Comparison of ENCODE assay signal across 1 cellular context in genomic region chr4:25889626-25890025, GRCh38.
TF ChIP-seq lines count a peak whose summit lies in the region.

No MANE protein-coding gene starts in this region.

TF ChIP-seq in K562, 482 proteins besides CTCF, POLR2A, EP300 and RAD21 (continued from another document):
- peak; percentile 16; the same call in 1 of the 2 replicates for TF ChIP-seq TAL1 (IDR thresholded peaks at IDR 0.05)
- TF ChIP-seq TCF3 (CRISPR knock-in tag; IDR thresholded peaks at IDR 0.05), result peak; percentile 27; the same call in 1 of the 2 replicates
- peak; percentile 45 for TF ChIP-seq TEAD4 (IDR thresholded peaks at IDR 0.05; ENCODE audit: low read length)
- TF ChIP-seq TEAD4 (CRISPR knock-in tag; IDR thresholded peaks at IDR 0.05; ENCODE audit: borderline replicate concordance), result no peak
- peak; percentile 49; the same call in 1 of the 2 replicates for TF ChIP-seq BCOR (IDR thresholded peaks at IDR 0.05)
- peak; percentile 11; the same call in 1 of the 2 replicates for TF ChIP-seq NFE2 (IDR thresholded peaks at IDR 0.05; ENCODE audit: low read depth)
- no peak for TF ChIP-seq RBM15 (IDR thresholded peaks at IDR 0.05; ENCODE audit: insufficient read depth, low read length)
- TF ChIP-seq MAFG (tag; conservative IDR thresholded peaks at IDR 0.05), result peak; percentile 34; the same call in 1 of the 2 replicates
- TF ChIP-seq, protein P1, sequence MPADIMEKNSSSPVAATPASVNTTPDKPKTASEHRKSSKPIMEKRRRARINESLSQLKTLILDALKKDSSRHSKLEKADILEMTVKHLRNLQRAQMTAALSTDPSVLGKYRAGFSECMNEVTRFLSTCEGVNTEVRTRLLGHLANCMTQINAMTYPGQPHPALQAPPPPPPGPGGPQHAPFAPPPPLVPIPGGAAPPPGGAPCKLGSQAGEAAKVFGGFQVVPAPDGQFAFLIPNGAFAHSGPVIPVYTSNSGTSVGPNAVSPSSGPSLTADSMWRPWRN (IDR thresholded peaks at IDR 0.05; ENCODE audit: low read depth), result peak; percentile 78
- TF ChIP-seq TAF9B (IDR thresholded peaks at IDR 0.05; ENCODE audit: partially characterized antibody), result no peak
- no peak for TF ChIP-seq NEUROD1 (IDR thresholded peaks at IDR 0.05; ENCODE audit: borderline replicate concordance, low read depth, low read length, partially characterized antibody)
- TF ChIP-seq CBFA2T3 (IDR thresholded peaks at IDR 0.05), result peak; percentile 42
- no peak for TF ChIP-seq GATA2 (CRISPR knock-in tag; IDR thresholded peaks at IDR 0.05)
- TF ChIP-seq, protein P2, sequence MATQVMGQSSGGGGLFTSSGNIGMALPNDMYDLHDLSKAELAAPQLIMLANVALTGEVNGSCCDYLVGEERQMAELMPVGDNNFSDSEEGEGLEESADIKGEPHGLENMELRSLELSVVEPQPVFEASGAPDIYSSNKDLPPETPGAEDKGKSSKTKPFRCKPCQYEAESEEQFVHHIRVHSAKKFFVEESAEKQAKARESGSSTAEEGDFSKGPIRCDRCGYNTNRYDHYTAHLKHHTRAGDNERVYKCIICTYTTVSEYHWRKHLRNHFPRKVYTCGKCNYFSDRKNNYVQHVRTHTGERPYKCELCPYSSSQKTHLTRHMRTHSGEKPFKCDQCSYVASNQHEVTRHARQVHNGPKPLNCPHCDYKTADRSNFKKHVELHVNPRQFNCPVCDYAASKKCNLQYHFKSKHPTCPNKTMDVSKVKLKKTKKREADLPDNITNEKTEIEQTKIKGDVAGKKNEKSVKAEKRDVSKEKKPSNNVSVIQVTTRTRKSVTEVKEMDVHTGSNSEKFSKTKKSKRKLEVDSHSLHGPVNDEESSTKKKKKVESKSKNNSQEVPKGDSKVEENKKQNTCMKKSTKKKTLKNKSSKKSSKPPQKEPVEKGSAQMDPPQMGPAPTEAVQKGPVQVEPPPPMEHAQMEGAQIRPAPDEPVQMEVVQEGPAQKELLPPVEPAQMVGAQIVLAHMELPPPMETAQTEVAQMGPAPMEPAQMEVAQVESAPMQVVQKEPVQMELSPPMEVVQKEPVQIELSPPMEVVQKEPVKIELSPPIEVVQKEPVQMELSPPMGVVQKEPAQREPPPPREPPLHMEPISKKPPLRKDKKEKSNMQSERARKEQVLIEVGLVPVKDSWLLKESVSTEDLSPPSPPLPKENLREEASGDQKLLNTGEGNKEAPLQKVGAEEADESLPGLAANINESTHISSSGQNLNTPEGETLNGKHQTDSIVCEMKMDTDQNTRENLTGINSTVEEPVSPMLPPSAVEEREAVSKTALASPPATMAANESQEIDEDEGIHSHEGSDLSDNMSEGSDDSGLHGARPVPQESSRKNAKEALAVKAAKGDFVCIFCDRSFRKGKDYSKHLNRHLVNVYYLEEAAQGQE (CRISPR knock-in tag; IDR thresholded peaks at IDR 0.05; ENCODE audit: low read depth), result no peak
- TF ChIP-seq KDM1A (IDR thresholded peaks at IDR 0.05), result peak; percentile 44 to 48; a peak in 2 of 4 replicates
- no peak for TF ChIP-seq HMGN3 (IDR thresholded peaks at IDR 0.05; ENCODE audit: borderline replicate concordance, extremely low read depth, insufficient read length, low read depth, low read length)
- peak in 1 of 2 experiments; percentile 57; a peak in 2 of 4 replicates for TF ChIP-seq RCOR1 (IDR thresholded peaks at IDR 0.05; ENCODE audit: borderline replicate concordance in 1 of 2, low read depth in 2 of 2, low read length in 2 of 2)
- TF ChIP-seq SMAD2 (IDR thresholded peaks at IDR 0.05; ENCODE audit: low read depth, low read length), result no peak
- TF ChIP-seq ERF (CRISPR knock-in tag; IDR thresholded peaks at IDR 0.05), result no peak
- no peak for TF ChIP-seq ARID3B (CRISPR knock-in tag; IDR thresholded peaks at IDR 0.05; ENCODE audit: borderline replicate concordance)
